ENCODE assay signal across 1 cellular context in the genomic region with DNA sequence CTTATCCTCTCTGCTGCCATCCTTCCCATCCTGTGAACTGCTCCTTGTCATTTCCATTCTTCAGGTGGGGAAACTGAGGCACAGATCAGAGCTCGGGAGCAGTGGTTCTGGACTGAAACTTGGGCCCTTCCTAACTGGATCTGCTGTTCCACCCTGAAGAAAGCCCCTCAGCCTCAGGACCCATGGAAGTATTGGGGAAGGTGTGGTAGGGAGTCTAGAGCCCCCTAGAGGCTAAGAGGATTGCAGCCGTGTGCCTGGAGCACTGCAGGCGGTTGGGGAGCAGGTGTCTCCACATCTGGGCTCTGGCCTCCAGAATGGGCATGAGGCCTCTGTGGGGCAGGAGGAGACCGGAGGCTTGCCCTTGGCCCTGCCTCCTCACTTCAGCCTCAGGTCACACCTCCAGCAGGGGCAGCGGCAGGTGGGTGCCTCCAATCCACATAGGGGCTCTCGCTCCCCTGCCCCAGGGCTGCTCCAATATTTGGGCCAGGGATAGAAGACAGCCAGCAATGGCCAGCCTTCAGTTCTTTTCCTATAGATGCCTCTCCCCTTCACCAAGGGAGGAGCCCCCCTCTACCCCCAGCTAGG.
TF ChIP-seq lines count a peak whose summit lies in the region.

No MANE protein-coding gene starts in this region.

TF ChIP-seq in HepG2, 621 proteins besides CTCF, POLR2A, EP300 and RAD21 (continued from another document):
- TF ChIP-seq XRCC5 (optimal IDR thresholded peaks at IDR 0.05; ENCODE audit: low read length) (peak; percentile 24), ZNF292 (CRISPR knock-in tag; IDR thresholded peaks at IDR 0.05; ENCODE audit: borderline replicate concordance, low read depth) (no peak), GLI4 (CRISPR knock-in tag; IDR thresholded peaks at IDR 0.05; ENCODE audit: borderline replicate concordance) (no peak)
TF ChIP-seq in HepG2: peak in this region for 3.
